In genomic region chr1:41672173-41672572, GRCh38 we compare ENCODE assay signal across 8 cellular contexts.
DNase-seq lines count a peak whose midpoint lies in the region; ATAC-seq and TF ChIP-seq lines count a peak whose summit lies in the region.

No MANE protein-coding gene starts in this region.

- H3K27ac Mint-ChIP-seq in CD8-positive, alpha-beta T cell, result peak overlapping the region; percentile 65
- H3K27ac Mint-ChIP-seq in MCF 10A (ENCODE audit: low read depth, unreplicated experiment), result peak overlapping the region; percentile 97
- H3K27ac Mint-ChIP-seq in naive B cell, result peak overlapping the region in 4 of 6 donors; percentile 3 to 95 (median 82)

- H3K4me1 Mint-ChIP-seq in CD8-positive, alpha-beta T cell (ENCODE audit: low read depth), result peaks cover 75% of the 10 kb centered on the region
- H3K4me1 Mint-ChIP-seq in MCF 10A (ENCODE audit: insufficient read depth, unreplicated experiment), result peaks cover 54% of the 10 kb centered on the region
- peaks cover 67 to 78% (median 78%) of the 10 kb centered on the region in 3 donors for H3K4me1 Mint-ChIP-seq in naive B cell

- H3K36me3 ChIP-seq in CD8-positive, alpha-beta T cell (ENCODE audit: insufficient read depth, low read length), result no peaks in the 10 kb centered on the region

- H3K36me3 Mint-ChIP-seq in CD8-positive, alpha-beta T cell, result no peaks in the 10 kb centered on the region
- H3K36me3 Mint-ChIP-seq in MCF 10A (ENCODE audit: insufficient read depth, unreplicated experiment) (peaks cover 7% of the 10 kb centered on the region), naive B cell (no peaks in the 10 kb centered on the region)

- H3K9me3 Mint-ChIP-seq in CD8-positive, alpha-beta T cell, result no peaks in the 10 kb centered on the region
- H3K9me3 Mint-ChIP-seq in MCF 10A (ENCODE audit: unreplicated experiment) (no peaks in the 10 kb centered on the region), naive B cell (no peaks in the 10 kb centered on the region)

- CTCF ChIA-PET in CD8-positive, alpha-beta T cell (lab: Charles Lee), result interaction anchor here (1.1 to 2.1 kb wide), 2 partner anchors 11 to 98 kb away, joined by 3 to 7 read pairs; no protein-coding TSS in a partner anchor
- CTCF ChIA-PET in MCF 10A (lab: Yijun Ruan, JAX), result interaction anchor here (1.5 kb wide), 1 partner anchor 46 kb away, joined by 3 read pairs; no protein-coding TSS in a partner anchor

- no peak for TF ChIP-seq CTCF in CD8-positive, alpha-beta T cell (IDR thresholded peaks at IDR 0.05)
- no peak for TF ChIP-seq CTCF in MCF 10A (IDR thresholded peaks at IDR 0.05; ENCODE audit: unreplicated experiment)

- no peaks in the 10 kb centered on the region for H3K9me3 ChIP-seq in CD8-positive, alpha-beta T cell (ENCODE audit: low read length)

- no peak for ATAC-seq in CD8-positive, alpha-beta T cell
- ATAC-seq in naive B cell (ENCODE audit: low read depth in 2 of 2), result no peak
- no peak for ATAC-seq in HG03097 (IDR thresholded peaks at IDR 0.05; ENCODE audit: low FRiP score, unreplicated experiment)

- intact Hi-C loops in CD8-positive, alpha-beta T cell (cut with DNase I, micrococcal nuclease), result loop anchor here in 1 of 2 experiments (5.0 kb wide), 1 partner anchor 360 kb away; no protein-coding TSS in a partner anchor
- intact Hi-C loops in MCF 10A (cut with micrococcal nuclease), result loop anchor here (5.0 kb wide), 1 partner anchor 110 kb away; no protein-coding TSS in a partner anchor

- H3K4me3 Mint-ChIP-seq in CD8-positive, alpha-beta T cell, result peak overlapping the region; percentile 37
- peak overlapping the region; percentile 21 for H3K4me3 Mint-ChIP-seq in MCF 10A (ENCODE audit: unreplicated experiment)
- peak overlapping the region in 7 of 8 donors; percentile 49 to 85 (median 75) for H3K4me3 Mint-ChIP-seq in naive B cell

- no peaks in the 10 kb centered on the region for H3K27me3 Mint-ChIP-seq in CD8-positive, alpha-beta T cell (ENCODE audit: low read depth)
- H3K27me3 Mint-ChIP-seq in MCF 10A (ENCODE audit: insufficient read depth, unreplicated experiment) (no peaks in the 10 kb centered on the region), naive B cell (no peaks in the 10 kb centered on the region)

- BruUV-seq in MCF 10A (replicated peaks; lab: Mats Ljungman, UMichigan), result no TSS peak

- H3K4me1 ChIP-seq in CD8-positive, alpha-beta T cell (ENCODE audit: insufficient read depth, low read length), result peaks cover 50% of the 10 kb centered on the region

- POLR2A ChIA-PET in CD8-positive, alpha-beta T cell (lab: Charles Lee), result interaction anchor here (1.1 to 2.0 kb wide), 3 partner anchors 11 to 96 kb away, joined by 3 to 19 read pairs (median 3); no protein-coding TSS in a partner anchor
- POLR2A ChIA-PET in MCF 10A (lab: Yijun Ruan, JAX), result interaction anchor here (0.6 to 4.4 kb wide), 13 partner anchors 10 to 1149 kb away, joined by 3 to 40 read pairs (median 3); no protein-coding TSS in a partner anchor

- no peaks in the 10 kb centered on the region for H3K27me3 ChIP-seq in CD8-positive, alpha-beta T cell (ENCODE audit: insufficient read depth, low read length)

- no peak overlapping the region for H3K27ac ChIP-seq in CD8-positive, alpha-beta T cell (ENCODE audit: low read depth, low read length)

- no peak overlapping the region for H3K4me3 ChIP-seq in CD8-positive, alpha-beta T cell (ENCODE audit: low read depth, low read length)

- DNase-seq in CD8-positive, alpha-beta T cell, result no peak
- peak; percentile 28 for DNase-seq in NCI-H69 (lab: John Stamatoyannopoulos, UW)
- peak; percentile 90 for DNase-seq in MCF 10A (ENCODE audit: unreplicated experiment)
- no peak for DNase-seq in naive B cell
- DNase-seq in stimulated activated CD4-positive, alpha-beta T cell treated with anti-CD3 and anti-CD28 coated beads, Interleukin-15, amount 100 ng/mL, for 24 hours, result no peak
- no peak for DNase-seq in DMS53 (lab: John Stamatoyannopoulos, UW)
- DNase-seq in SIG-M5 treated with dmso at 0.1 percent for 504 hours (lab: John Stamatoyannopoulos, UW; ENCODE audit: unreplicated experiment), result no peak

Comparison
In these comparisons a context has a peak if more than half of its experiments do, and no peak if none do; other contexts are left out.
1. DNase-seq: peak in NCI-H69 (single experiment) and MCF 10A (single experiment); none in CD8-positive, alpha-beta T cell (0 of 7), naive B cell (single experiment), stimulated activated CD4-positive, alpha-beta T cell treated with anti-CD3 and anti-CD28 coated beads, Interleukin-15, amount 100 ng/mL, for 24 hours (single experiment), DMS53 (single experiment) and SIG-M5 treated with dmso at 0.1 percent for 504 hours (single experiment).
2. H3K4me3 Mint-ChIP-seq: peak in every context shown above with its lines; median percentile 75 in naive B cell; 37 in CD8-positive, alpha-beta T cell; 21 in MCF 10A.
3. Peak in every context shown above with its lines, with median percentiles within 50 percentile points of each other: H3K27ac Mint-ChIP-seq.